8 cellular contexts compared by ENCODE assay signal in the genomic region with DNA sequence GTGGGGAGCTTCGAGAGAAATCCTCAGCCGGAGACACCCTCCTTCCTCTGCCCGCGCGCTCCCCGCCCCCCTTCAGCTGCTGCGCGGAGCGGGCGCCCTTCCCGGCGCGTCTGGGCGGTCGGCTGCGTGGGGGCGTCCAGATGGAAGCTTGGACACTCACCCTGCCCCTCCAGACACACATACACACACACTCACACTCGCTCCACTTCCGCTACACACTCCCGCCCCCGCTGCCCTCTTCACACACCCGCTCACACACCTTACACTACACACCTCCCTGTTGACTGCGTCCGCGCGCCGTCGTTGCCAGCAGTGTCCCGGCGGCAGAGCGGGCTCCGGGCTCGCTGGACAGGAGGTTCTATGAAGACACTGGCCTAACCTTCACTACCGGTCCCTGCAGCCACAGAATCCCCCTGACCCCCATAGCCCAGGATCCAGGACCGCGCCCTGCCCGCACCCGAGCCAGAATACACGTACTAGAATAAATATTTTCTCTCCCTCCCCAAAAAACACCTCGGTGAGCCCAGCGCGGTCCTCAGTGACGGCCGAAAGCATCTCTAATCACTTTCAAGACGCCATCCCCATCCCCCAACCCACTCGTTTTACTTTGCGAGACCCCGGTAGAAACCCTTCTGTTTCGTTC. TPM values are rescaled to one million over a fixed set of nuclear protein-coding genes. Genes with fewer than 3 reads are reported as not detected.
DNase-seq lines count a peak whose midpoint lies in the region; ATAC-seq and TF ChIP-seq lines count a peak whose summit lies in the region.

No MANE protein-coding gene starts in this region.

- H3K27ac ChIP-seq in endodermal cell (ENCODE audit: low read depth, low read length): no peak overlapping the region
- peak overlapping the region; percentile 74 to 86 for H3K27ac ChIP-seq in mucosa of rectum (ENCODE audit: low read depth in 2 of 2, low read length in 2 of 2)

- H3K4me3 ChIP-seq in AG09309 (ENCODE audit: control insufficient read depth, low read depth, low read length) (peak overlapping the region; percentile 73), endodermal cell (ENCODE audit: low read length) (peak overlapping the region; percentile 80), mucosa of rectum (ENCODE audit: low read length in 2 of 2) (peak overlapping the region; percentile 67 to 81)

- 2% methylated on average over 22 to 49 of the region's 49 CpGs for WGBS in endodermal cell (ENCODE audit: insufficient coverage in 1 of 2, insufficient read length in 1 of 2), 2 experiments

- H3K4me1 Mint-ChIP-seq in endodermal cell: peaks cover 15% of the 10 kb centered on the region

- DNase-seq in AG09309 (ENCODE audit: low read depth) (no peak), HT-29 (ENCODE audit: low spot score) (peak; percentile 41), endodermal cell (peak; percentile 75)
- peak; percentile 59 to 64 for DNase-seq in activated CD4-positive, alpha-beta T cell treated with anti-CD3 and anti-CD28 coated beads, Interleukin-2, amount 50 U/mL, for 4 hours
- DNase-seq in stimulated activated naive CD8-positive, alpha-beta T cell treated with anti-CD3 and anti-CD28 coated beads, Interleukin-15, Interleukin-2, amounts not matched to agents 100 U/mL and 50 U/mL, for 24 hours: peak; percentile 76

- H3K9me3 Mint-ChIP-seq in endodermal cell: peaks cover 7% of the 10 kb centered on the region

- H3K9ac ChIP-seq in endodermal cell (ENCODE audit: extremely low read depth, low read length, poor library complexity, severe bottlenecking) (peak overlapping the region; percentile 54), mucosa of rectum (ENCODE audit: low read depth in 1 of 2, low read length in 2 of 2) (peak overlapping the region; percentile 56 to 76)

- peaks cover 92% of the 10 kb centered on the region for H3K27me3 Mint-ChIP-seq in endodermal cell (ENCODE audit: insufficient read depth)

- H3K27me3 ChIP-seq in endodermal cell (ENCODE audit: control insufficient read depth, insufficient read depth, low read length, poor library complexity, severe bottlenecking) (peaks cover 90% of the 10 kb centered on the region), mucosa of rectum (ENCODE audit: control insufficient read depth in 2 of 2, insufficient read depth in 2 of 2, low read length in 2 of 2) (peaks cover 22 to 40% of the 10 kb centered on the region in 2 donors)

- H3K4me1 ChIP-seq in endodermal cell (ENCODE audit: control insufficient read depth, insufficient read depth, low read length) (no peaks in the 10 kb centered on the region), mucosa of rectum (ENCODE audit: control insufficient read depth in 2 of 2, insufficient read depth in 2 of 2, low read length in 2 of 2) (peaks cover 18 to 32% of the 10 kb centered on the region in 2 donors)

- H3K27ac Mint-ChIP-seq in endodermal cell: peak overlapping the region; percentile 83

- ATAC-seq in GM19351 (IDR thresholded peaks at IDR 0.05; ENCODE audit: unreplicated experiment) (peak; percentile 16), GM18870 (IDR thresholded peaks at IDR 0.05; ENCODE audit: unreplicated experiment) (no peak)
- peak; percentile 2 for ATAC-seq in stimulated activated naive CD8-positive, alpha-beta T cell treated with anti-CD3 and anti-CD28 coated beads, Interleukin-15, Interleukin-2, amounts not matched to agents 100 U/mL and 50 U/mL, for 24 hours

- no peaks in the 10 kb centered on the region for H3K36me3 Mint-ChIP-seq in endodermal cell (ENCODE audit: low read depth)

- TF ChIP-seq CTCF in AG09309 (IDR thresholded peaks at IDR 0.05; ENCODE audit: control insufficient read depth, insufficient read depth, low read depth, low read length, missing control alignments): no peak
- no peak for TF ChIP-seq CTCF in endodermal cell (conservative IDR thresholded peaks at IDR 0.05)

- peak overlapping the region; percentile 64 for H3K4me3 Mint-ChIP-seq in endodermal cell

- H3K36me3 ChIP-seq in endodermal cell (ENCODE audit: control insufficient read depth, insufficient read depth, low read length): no peaks in the 10 kb centered on the region
- H3K36me3 ChIP-seq in mucosa of rectum (ENCODE audit: control insufficient read depth in 2 of 2, insufficient read depth in 2 of 2, low read length in 2 of 2): no peaks in the 10 kb centered on the region

- H3K9me3 ChIP-seq in endodermal cell (ENCODE audit: control insufficient read depth, low read length) (no peaks in the 10 kb centered on the region), mucosa of rectum (ENCODE audit: control insufficient read depth in 2 of 2, low read length in 2 of 2) (no peaks in the 10 kb centered on the region)

RNA-seq across cellular contexts. Expression of a gene that starts 1.1 kb away (rescaled TPM):
- total RNA-seq in HT-29 (2014; rRNA removed; shearing (Covaris generic)): 3.7 and 5.6 TPM in 2 replicates
- total RNA-seq in endodermal cell: under 1 TPM; 0.24 to 0.35 TPM
- polyA plus RNA-seq in endodermal cell (2013, experiment 1 of 2): 6.2 TPM
- polyA plus RNA-seq in endodermal cell (2013, experiment 2 of 2): 9.6 TPM

RNA-seq across cellular contexts. Expression of a gene that starts 12.7 kb away (rescaled TPM):
- 28.3 and 31.5 TPM in 2 replicates for total RNA-seq in HT-29 (2014; rRNA removed; shearing (Covaris generic))
- total RNA-seq in endodermal cell: 10 to 100 TPM; 27.1 to 30.1 TPM
- 25.3 TPM for polyA plus RNA-seq in endodermal cell (2013, experiment 1 of 2)
- polyA plus RNA-seq in endodermal cell (2013, experiment 2 of 2): 23.9 TPM
